In the genomic region with DNA sequence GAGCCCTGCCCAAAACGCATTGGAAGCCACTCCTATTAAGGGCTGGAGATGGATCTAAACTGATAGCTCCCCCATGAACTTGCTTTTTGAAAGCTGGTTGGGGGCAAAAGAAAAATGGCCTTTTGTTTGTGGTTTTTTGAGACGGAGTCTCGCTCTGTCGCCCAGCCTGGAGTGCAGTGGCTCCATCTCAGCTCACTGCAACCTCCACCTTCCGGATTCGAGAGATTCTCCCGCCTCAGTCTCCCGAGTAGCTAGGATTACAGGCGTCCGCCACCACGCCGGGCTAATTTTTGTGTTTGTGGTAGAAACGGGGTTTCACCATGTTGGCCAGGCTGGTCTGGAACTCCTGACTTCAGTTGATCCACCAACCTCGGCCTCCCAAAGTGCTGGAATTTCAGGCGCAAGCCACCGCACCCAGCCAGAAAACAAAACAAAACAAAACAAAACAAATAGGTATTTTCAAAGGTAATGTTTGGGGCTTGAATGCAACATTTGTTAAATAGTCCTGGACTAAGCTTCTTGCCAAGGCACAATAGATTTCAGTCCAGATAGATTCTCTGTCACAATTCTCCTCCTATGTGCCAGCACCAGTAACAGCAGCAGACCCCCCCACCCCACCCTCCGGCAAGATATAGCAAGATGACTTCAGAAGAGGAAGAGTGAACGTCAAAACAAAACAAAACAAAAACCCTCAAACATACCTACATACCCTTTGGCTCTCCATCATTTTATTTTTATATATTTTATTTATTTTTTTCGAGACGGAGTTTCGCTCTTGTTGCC, we compare ENCODE assay signal across 1 cellular context.
TF ChIP-seq lines count a peak whose summit lies in the region.

No MANE protein-coding gene starts in this region.

TF ChIP-seq in HCT116, 20 proteins besides CTCF, POLR2A, EP300 and RAD21 (continued from another document):
- TF ChIP-seq, protein P1, sequence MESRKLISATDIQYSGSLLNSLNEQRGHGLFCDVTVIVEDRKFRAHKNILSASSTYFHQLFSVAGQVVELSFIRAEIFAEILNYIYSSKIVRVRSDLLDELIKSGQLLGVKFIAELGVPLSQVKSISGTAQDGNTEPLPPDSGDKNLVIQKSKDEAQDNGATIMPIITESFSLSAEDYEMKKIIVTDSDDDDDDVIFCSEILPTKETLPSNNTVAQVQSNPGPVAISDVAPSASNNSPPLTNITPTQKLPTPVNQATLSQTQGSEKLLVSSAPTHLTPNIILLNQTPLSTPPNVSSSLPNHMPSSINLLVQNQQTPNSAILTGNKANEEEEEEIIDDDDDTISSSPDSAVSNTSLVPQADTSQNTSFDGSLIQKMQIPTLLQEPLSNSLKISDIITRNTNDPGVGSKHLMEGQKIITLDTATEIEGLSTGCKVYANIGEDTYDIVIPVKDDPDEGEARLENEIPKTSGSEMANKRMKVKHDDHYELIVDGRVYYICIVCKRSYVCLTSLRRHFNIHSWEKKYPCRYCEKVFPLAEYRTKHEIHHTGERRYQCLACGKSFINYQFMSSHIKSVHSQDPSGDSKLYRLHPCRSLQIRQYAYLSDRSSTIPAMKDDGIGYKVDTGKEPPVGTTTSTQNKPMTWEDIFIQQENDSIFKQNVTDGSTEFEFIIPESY (IDR thresholded peaks at IDR 0.05; ENCODE audit: extremely low read depth, insufficient replicate concordance, low read length): no peak
- TF ChIP-seq FOSL1 (IDR thresholded peaks at IDR 0.05; ENCODE audit: low read depth): no peak
- no peak for TF ChIP-seq CBX3 (IDR thresholded peaks at IDR 0.05; ENCODE audit: low read depth)
- no peak for TF ChIP-seq ZNF274 (IDR thresholded peaks at IDR 0.05; ENCODE audit: low read depth, low read length)
- TF ChIP-seq ZFX (IDR thresholded peaks at IDR 0.05): no peak
- TF ChIP-seq YY1 (IDR thresholded peaks at IDR 0.05; ENCODE audit: extremely low read depth, insufficient replicate concordance, low read depth, low read length): no peak
- no peak for TF ChIP-seq CEBPB (IDR thresholded peaks at IDR 0.05; ENCODE audit: low read depth)
- TF ChIP-seq, protein P2, sequence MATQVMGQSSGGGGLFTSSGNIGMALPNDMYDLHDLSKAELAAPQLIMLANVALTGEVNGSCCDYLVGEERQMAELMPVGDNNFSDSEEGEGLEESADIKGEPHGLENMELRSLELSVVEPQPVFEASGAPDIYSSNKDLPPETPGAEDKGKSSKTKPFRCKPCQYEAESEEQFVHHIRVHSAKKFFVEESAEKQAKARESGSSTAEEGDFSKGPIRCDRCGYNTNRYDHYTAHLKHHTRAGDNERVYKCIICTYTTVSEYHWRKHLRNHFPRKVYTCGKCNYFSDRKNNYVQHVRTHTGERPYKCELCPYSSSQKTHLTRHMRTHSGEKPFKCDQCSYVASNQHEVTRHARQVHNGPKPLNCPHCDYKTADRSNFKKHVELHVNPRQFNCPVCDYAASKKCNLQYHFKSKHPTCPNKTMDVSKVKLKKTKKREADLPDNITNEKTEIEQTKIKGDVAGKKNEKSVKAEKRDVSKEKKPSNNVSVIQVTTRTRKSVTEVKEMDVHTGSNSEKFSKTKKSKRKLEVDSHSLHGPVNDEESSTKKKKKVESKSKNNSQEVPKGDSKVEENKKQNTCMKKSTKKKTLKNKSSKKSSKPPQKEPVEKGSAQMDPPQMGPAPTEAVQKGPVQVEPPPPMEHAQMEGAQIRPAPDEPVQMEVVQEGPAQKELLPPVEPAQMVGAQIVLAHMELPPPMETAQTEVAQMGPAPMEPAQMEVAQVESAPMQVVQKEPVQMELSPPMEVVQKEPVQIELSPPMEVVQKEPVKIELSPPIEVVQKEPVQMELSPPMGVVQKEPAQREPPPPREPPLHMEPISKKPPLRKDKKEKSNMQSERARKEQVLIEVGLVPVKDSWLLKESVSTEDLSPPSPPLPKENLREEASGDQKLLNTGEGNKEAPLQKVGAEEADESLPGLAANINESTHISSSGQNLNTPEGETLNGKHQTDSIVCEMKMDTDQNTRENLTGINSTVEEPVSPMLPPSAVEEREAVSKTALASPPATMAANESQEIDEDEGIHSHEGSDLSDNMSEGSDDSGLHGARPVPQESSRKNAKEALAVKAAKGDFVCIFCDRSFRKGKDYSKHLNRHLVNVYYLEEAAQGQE (IDR thresholded peaks at IDR 0.05; ENCODE audit: low read depth): no peak
- no peak for TF ChIP-seq SIN3A (IDR thresholded peaks at IDR 0.05; ENCODE audit: low read depth)
- no peak for TF ChIP-seq SP1 (IDR thresholded peaks at IDR 0.05; ENCODE audit: low read depth)
- TF ChIP-seq EGR1 (IDR thresholded peaks at IDR 0.05; ENCODE audit: low read depth): no peak
- no peak for TF ChIP-seq TCF7L2 (IDR thresholded peaks at IDR 0.05; ENCODE audit: borderline replicate concordance, extremely low read depth, insufficient read depth, insufficient read length)
- no peak for TF ChIP-seq ELF1 (IDR thresholded peaks at IDR 0.05; ENCODE audit: borderline replicate concordance, low read depth)
